8 cellular contexts compared by ENCODE assay signal in the genomic region with DNA sequence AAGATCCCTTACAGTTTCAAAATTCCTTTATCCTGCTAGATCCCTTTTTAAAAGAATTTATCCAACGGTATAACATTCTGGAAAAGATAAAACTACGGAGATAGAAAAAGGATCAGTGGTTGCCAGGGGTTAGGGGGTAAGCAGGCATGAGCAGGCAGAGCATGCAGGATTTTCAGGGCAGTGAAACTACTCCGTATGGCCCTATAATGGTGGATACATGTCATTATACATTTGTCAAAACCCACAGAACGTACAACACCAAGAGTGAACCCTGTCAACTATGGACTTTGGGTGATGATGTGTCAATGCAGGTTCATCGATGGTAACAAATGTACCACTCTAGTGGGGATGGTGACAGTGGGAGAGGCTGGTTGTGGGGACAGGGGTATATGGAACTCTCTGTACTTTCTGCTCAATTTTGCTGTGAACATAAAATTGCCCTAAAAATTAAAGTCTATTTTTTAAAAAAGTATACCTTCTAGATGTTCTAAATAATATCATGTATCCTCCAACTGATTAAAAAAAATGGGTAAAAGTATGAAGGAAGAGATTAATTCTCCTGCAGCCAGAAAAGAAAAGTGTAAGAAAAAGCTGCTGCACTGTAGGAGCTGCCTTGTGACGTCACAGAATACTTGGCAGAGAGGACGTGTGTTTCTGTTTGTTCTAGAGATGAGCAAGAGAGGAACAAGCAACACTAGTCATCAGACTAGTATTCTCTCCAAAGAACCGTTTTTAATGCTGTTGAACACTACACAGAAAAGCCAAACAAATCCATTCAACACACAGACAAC. TPM values are rescaled to one million over a fixed set of nuclear protein-coding genes. Genes with fewer than 3 reads are reported as not detected.
DNase-seq lines count a peak whose midpoint lies in the region; ATAC-seq and TF ChIP-seq lines count a peak whose summit lies in the region.

No MANE protein-coding gene starts in this region.

- H3K4me1 Mint-ChIP-seq in activated T-helper 17 cell treated with anti-CD3 and anti-CD28 coated beads, Interleukin-2, amount 50 U/mL, for 72 hours, result peaks cover 57% of the 10 kb centered on the region
- peaks cover 85% of the 10 kb centered on the region for H3K4me1 Mint-ChIP-seq in stimulated activated effector memory CD8-positive, alpha-beta T cell treated with anti-CD3 and anti-CD28 coated beads, Interleukin-12 subunit alpha, Interleukin-12 subunit beta, amount 100 ng/mL, for 72 hours
- no peaks in the 10 kb centered on the region for H3K4me1 Mint-ChIP-seq in Caco-2 (ENCODE audit: low read depth, unreplicated experiment)

- H3K27me3 ChIP-seq in gastroesophageal sphincter (no peaks in the 10 kb centered on the region), Caco-2 (replicated peaks; ENCODE audit: control insufficient read depth, insufficient read depth, low read length) (no peaks in the 10 kb centered on the region)

- ATAC-seq in GM21515 (IDR thresholded peaks at IDR 0.05; ENCODE audit: unreplicated experiment), result peak; percentile 90
- ATAC-seq in activated T-helper 17 cell treated with anti-CD3 and anti-CD28 coated beads, Interleukin-2, amount 50 U/mL, for 72 hours (replicated peaks), result peak; percentile 96
- peak; percentile 83 for ATAC-seq in gastroesophageal sphincter
- ATAC-seq in stimulated activated effector memory CD8-positive, alpha-beta T cell treated with anti-CD3 and anti-CD28 coated beads, Interleukin-12 subunit alpha, Interleukin-12 subunit beta, amount 100 ng/mL, for 72 hours, result peak; percentile 99

- no peaks in the 10 kb centered on the region for H3K36me3 ChIP-seq in gastroesophageal sphincter
- no peaks in the 10 kb centered on the region for H3K36me3 ChIP-seq in Caco-2 (ENCODE audit: control insufficient read depth, insufficient read depth, low read length)

- peak overlapping the region in 3 of 4 donors; percentile 65 to 71 (median 68) for H3K27ac ChIP-seq in gastroesophageal sphincter

- DNase-seq in GM04504 (ENCODE audit: low read depth), result peak; percentile 79
- DNase-seq in HT1080 (ENCODE audit: low read depth), result peak; percentile 87
- no peak for DNase-seq in stimulated activated effector memory CD8-positive, alpha-beta T cell treated with anti-CD3 and anti-CD28 coated beads, Interleukin-12 subunit alpha, Interleukin-12 subunit beta, amount 100 ng/mL, for 72 hours (ENCODE audit: low spot score in 2 of 2)
- no peak for DNase-seq in NCI-H1105 treated with DMSO at 0.1 percent for 48 hours (lab: John Stamatoyannopoulos, UW)
- DNase-seq in Caco-2, result no peak

- no peaks in the 10 kb centered on the region for H3K9me3 Mint-ChIP-seq in activated T-helper 17 cell treated with anti-CD3 and anti-CD28 coated beads, Interleukin-2, amount 50 U/mL, for 72 hours
- H3K9me3 Mint-ChIP-seq in stimulated activated effector memory CD8-positive, alpha-beta T cell treated with anti-CD3 and anti-CD28 coated beads, Interleukin-12 subunit alpha, Interleukin-12 subunit beta, amount 100 ng/mL, for 72 hours, result no peaks in the 10 kb centered on the region
- no peaks in the 10 kb centered on the region for H3K9me3 Mint-ChIP-seq in Caco-2 (ENCODE audit: unreplicated experiment)

- no peak for TF ChIP-seq POLR2A in gastroesophageal sphincter (IDR thresholded peaks at IDR 0.05)

- WGBS in gastroesophageal sphincter (ENCODE audit: low coverage in 1 of 2), 2 donors, result 45 to 48% methylated on average over 7 to 8 of the region's 8 CpGs

- H3K4me1 ChIP-seq in gastroesophageal sphincter (peaks cover 0 to 26% (median 4%) of the 10 kb centered on the region in 3 donors), Caco-2 (no peaks in the 10 kb centered on the region)

- H3K27me3 Mint-ChIP-seq in activated T-helper 17 cell treated with anti-CD3 and anti-CD28 coated beads, Interleukin-2, amount 50 U/mL, for 72 hours, result no peaks in the 10 kb centered on the region
- no peaks in the 10 kb centered on the region for H3K27me3 Mint-ChIP-seq in Caco-2 (ENCODE audit: insufficient read depth, unreplicated experiment)

- H3K4me3 ChIP-seq in gastroesophageal sphincter (no peak overlapping the region), Caco-2 (ENCODE audit: low read depth, low read length) (no peak overlapping the region)

- TF ChIP-seq EP300 in gastroesophageal sphincter (IDR thresholded peaks at IDR 0.05), result no peak

- peak overlapping the region; percentile 96 for H3K27ac Mint-ChIP-seq in activated T-helper 17 cell treated with anti-CD3 and anti-CD28 coated beads, Interleukin-2, amount 50 U/mL, for 72 hours
- peak overlapping the region; percentile 94 for H3K27ac Mint-ChIP-seq in stimulated activated effector memory CD8-positive, alpha-beta T cell treated with anti-CD3 and anti-CD28 coated beads, Interleukin-12 subunit alpha, Interleukin-12 subunit beta, amount 100 ng/mL, for 72 hours
- H3K27ac Mint-ChIP-seq in Caco-2 (ENCODE audit: unreplicated experiment), result no peak overlapping the region

- TF ChIP-seq CTCF in gastroesophageal sphincter (IDR thresholded peaks at IDR 0.05) (no peak), Caco-2 (IDR thresholded peaks at IDR 0.05; ENCODE audit: insufficient read depth in 1 of 2, low read depth in 1 of 2, low read length in 1 of 2, severe bottlenecking in 1 of 2, unreplicated experiment in 1 of 2) (no peak)

- H3K9me3 ChIP-seq in gastroesophageal sphincter (no peaks in the 10 kb centered on the region), Caco-2 (no peaks in the 10 kb centered on the region)

- peak overlapping the region; percentile 87 for H3K4me3 Mint-ChIP-seq in activated T-helper 17 cell treated with anti-CD3 and anti-CD28 coated beads, Interleukin-2, amount 50 U/mL, for 72 hours
- peak overlapping the region; percentile 66 for H3K4me3 Mint-ChIP-seq in stimulated activated effector memory CD8-positive, alpha-beta T cell treated with anti-CD3 and anti-CD28 coated beads, Interleukin-12 subunit alpha, Interleukin-12 subunit beta, amount 100 ng/mL, for 72 hours
- no peak overlapping the region for H3K4me3 Mint-ChIP-seq in Caco-2 (ENCODE audit: unreplicated experiment)

- POLR2A ChIA-PET in Caco-2 (lab: Charles Lee), result no interaction called here

- intact Hi-C loops in Caco-2 (cut with micrococcal nuclease; ENCODE audit: unreplicated experiment), result no loop called here

- CTCF ChIA-PET in Caco-2 (lab: Charles Lee), result no interaction called here

- peaks cover 50% of the 10 kb centered on the region for H3K36me3 Mint-ChIP-seq in activated T-helper 17 cell treated with anti-CD3 and anti-CD28 coated beads, Interleukin-2, amount 50 U/mL, for 72 hours (ENCODE audit: low read depth)
- peaks cover 61% of the 10 kb centered on the region for H3K36me3 Mint-ChIP-seq in stimulated activated effector memory CD8-positive, alpha-beta T cell treated with anti-CD3 and anti-CD28 coated beads, Interleukin-12 subunit alpha, Interleukin-12 subunit beta, amount 100 ng/mL, for 72 hours
- H3K36me3 Mint-ChIP-seq in Caco-2 (ENCODE audit: insufficient read depth, unreplicated experiment), result no peaks in the 10 kb centered on the region

- BruUV-seq in Caco-2 (replicated peaks; lab: Mats Ljungman, UMichigan), result no TSS peak

RNA-seq across cellular contexts. Expression of a gene that starts 23.6 kb away (rescaled TPM):
- 10.4 and 16.0 TPM in 2 replicates for total RNA-seq in HT1080 (2014; rRNA removed; shearing (Covaris generic))
- polyA plus RNA-seq in HT1080 (2015; cell fraction: cytosol; rRNA removed), result 5.3 and 5.8 TPM in 2 replicates
- polyA plus RNA-seq in HT1080 (2015; cell fraction: nucleus; rRNA removed), result 14.8 and 15.1 TPM in 2 replicates
- 100 to 1,000 TPM; 131 to 154 TPM for total RNA-seq in activated T-helper 17 cell treated with anti-CD3 and anti-CD28 coated beads, Interleukin-2, amount 50 U/mL, for 72 hours
- total RNA-seq in gastroesophageal sphincter (10 to 100 TPM; 24.4 to 51.8 (median 35.7) TPM), Caco-2 (2022) (1.0 and 3.1 TPM in 2 replicates)

Comparison
In these comparisons a context has a peak if more than half of its experiments do, and no peak if none do; other contexts are left out.
1. DNase-seq: peak in GM04504 (single experiment) and HT1080 (single experiment); none in stimulated activated effector memory CD8-positive, alpha-beta T cell treated with anti-CD3 and anti-CD28 coated beads, Interleukin-12 subunit alpha, Interleukin-12 subunit beta, amount 100 ng/mL, for 72 hours (0 of 2), NCI-H1105 treated with DMSO at 0.1 percent for 48 hours (single experiment) and Caco-2 (0 of 2).
2. Peak in every context shown above with its lines, with median percentiles within 50 percentile points of each other: ATAC-seq.